ENCODE assay signal across 8 cellular contexts in genomic region chr18:37565138-37565984, GRCh38. TPM values are rescaled to one million over a fixed set of nuclear protein-coding genes. Genes with fewer than 3 reads are reported as not detected.
A peak's percentile ranks its signal among the peaks of the same experiment; 100 is the strongest.
DNase-seq lines count a peak whose midpoint lies in the region; ATAC-seq and TF ChIP-seq lines count a peak whose summit lies in the region.

Gene CELF4 (minus strand): TSS chr18:37565798.

- no peak for DNase-seq in activated CD4-positive, alpha-beta T cell treated with anti-CD3 and anti-CD28 coated beads, Interleukin-2, amount 10 ng/mL, durations not matched to agents 24 days and 14 days
- no peak for DNase-seq in activated CD4-positive, alpha-beta T cell treated with anti-CD3 and anti-CD28 coated beads for 48 hours
- DNase-seq in NCI-H774 (lab: John Stamatoyannopoulos, UW) (peak; percentile 72), endothelial cell (ENCODE audit: low spot score) (peak; percentile 33)
- DNase-seq in naive thymus-derived CD4-positive, alpha-beta T cell: no peak

- H3K4me1 ChIP-seq in naive thymus-derived CD4-positive, alpha-beta T cell (ENCODE audit: control insufficient read depth in 2 of 2, insufficient read depth in 2 of 2, low read length in 2 of 2): no peaks in the 10 kb centered on the region

- H3K36me3 ChIP-seq in naive thymus-derived CD4-positive, alpha-beta T cell (ENCODE audit: control insufficient read depth in 2 of 3, insufficient read depth in 3 of 3, low read length in 3 of 3): no peaks in the 10 kb centered on the region

- peaks cover 3% of the 10 kb centered on the region for H3K36me3 Mint-ChIP-seq in activated CD4-positive, alpha-beta T cell treated with anti-CD3 and anti-CD28 coated beads, Interleukin-2, amount 10 ng/mL, durations not matched to agents 24 days and 14 days (ENCODE audit: low read depth)
- H3K36me3 Mint-ChIP-seq in endothelial cell (ENCODE audit: low read depth, unreplicated experiment): no peaks in the 10 kb centered on the region
- H3K36me3 Mint-ChIP-seq in naive thymus-derived CD4-positive, alpha-beta T cell: peaks cover 0 to 6% (median 0%) of the 10 kb centered on the region in 5 donors

- ATAC-seq in naive thymus-derived CD4-positive, alpha-beta T cell: no peak
- no peak for ATAC-seq in HG02623 (IDR thresholded peaks at IDR 0.05; ENCODE audit: unreplicated experiment)
- no peak for ATAC-seq in GM19324 (IDR thresholded peaks at IDR 0.05; ENCODE audit: low FRiP score, unreplicated experiment)
- ATAC-seq in HG03175 (IDR thresholded peaks at IDR 0.05; ENCODE audit: unreplicated experiment): no peak

- H3K27me3 Mint-ChIP-seq in activated CD4-positive, alpha-beta T cell treated with anti-CD3 and anti-CD28 coated beads, Interleukin-2, amount 10 ng/mL, durations not matched to agents 24 days and 14 days: peaks cover 62% of the 10 kb centered on the region
- peaks cover 11% of the 10 kb centered on the region for H3K27me3 Mint-ChIP-seq in endothelial cell (ENCODE audit: unreplicated experiment)
- H3K27me3 Mint-ChIP-seq in naive thymus-derived CD4-positive, alpha-beta T cell: peaks cover 60 to 79% (median 71%) of the 10 kb centered on the region in 5 donors

- H3K27me3 ChIP-seq in naive thymus-derived CD4-positive, alpha-beta T cell (ENCODE audit: control insufficient read depth in 2 of 2, insufficient read depth in 2 of 2, low read length in 2 of 2): peaks cover 0 to 3% of the 10 kb centered on the region in 2 donors

- no peak within 1 kb of the TSS for H3K4me3 ChIP-seq in naive thymus-derived CD4-positive, alpha-beta T cell (ENCODE audit: low read length)

- peaks cover 2% of the 10 kb centered on the region for H3K4me1 Mint-ChIP-seq in activated CD4-positive, alpha-beta T cell treated with anti-CD3 and anti-CD28 coated beads, Interleukin-2, amount 10 ng/mL, durations not matched to agents 24 days and 14 days
- H3K4me1 Mint-ChIP-seq in endothelial cell (ENCODE audit: unreplicated experiment): peaks cover 7% of the 10 kb centered on the region
- peaks cover 5 to 23% (median 18%) of the 10 kb centered on the region in 7 donors for H3K4me1 Mint-ChIP-seq in naive thymus-derived CD4-positive, alpha-beta T cell

- no peak within 1 kb of the TSS for H3K27ac ChIP-seq in naive thymus-derived CD4-positive, alpha-beta T cell (ENCODE audit: low read depth, low read length)

- TF ChIP-seq CTCF in endothelial cell (IDR thresholded peaks at IDR 0.05; ENCODE audit: unreplicated experiment): no peak

- no peaks in the 10 kb centered on the region for H3K9me3 ChIP-seq in naive thymus-derived CD4-positive, alpha-beta T cell (ENCODE audit: control insufficient read depth in 2 of 3, low read length in 3 of 3)

- intact Hi-C loops in activated CD4-positive, alpha-beta T cell treated with anti-CD3 and anti-CD28 coated beads, Interleukin-2, amount 10 ng/mL, durations not matched to agents 24 days and 14 days (cut with micrococcal nuclease): no loop called here
- intact Hi-C loops in naive thymus-derived CD4-positive, alpha-beta T cell (cut with micrococcal nuclease): no loop called here

- CTCF ChIA-PET in naive thymus-derived CD4-positive, alpha-beta T cell (lab: Charles Lee): no interaction called here

- H3K9me3 Mint-ChIP-seq in activated CD4-positive, alpha-beta T cell treated with anti-CD3 and anti-CD28 coated beads, Interleukin-2, amount 10 ng/mL, durations not matched to agents 24 days and 14 days: no peaks in the 10 kb centered on the region
- no peaks in the 10 kb centered on the region for H3K9me3 Mint-ChIP-seq in endothelial cell (ENCODE audit: unreplicated experiment)
- peaks cover 0 to 16% (median 0%) of the 10 kb centered on the region in 11 donors for H3K9me3 Mint-ChIP-seq in naive thymus-derived CD4-positive, alpha-beta T cell

- H3K4me3 Mint-ChIP-seq in activated CD4-positive, alpha-beta T cell treated with anti-CD3 and anti-CD28 coated beads, Interleukin-2, amount 10 ng/mL, durations not matched to agents 24 days and 14 days: peak within 1 kb of the TSS; percentile 41
- H3K4me3 Mint-ChIP-seq in endothelial cell (ENCODE audit: unreplicated experiment): peak within 1 kb of the TSS; percentile 91
- H3K4me3 Mint-ChIP-seq in naive thymus-derived CD4-positive, alpha-beta T cell: peak within 1 kb of the TSS; percentile 19 to 77 (median 60)

- no peak within 1 kb of the TSS for H3K27ac Mint-ChIP-seq in activated CD4-positive, alpha-beta T cell treated with anti-CD3 and anti-CD28 coated beads, Interleukin-2, amount 10 ng/mL, durations not matched to agents 24 days and 14 days
- peak within 1 kb of the TSS; percentile 70 for H3K27ac Mint-ChIP-seq in endothelial cell (ENCODE audit: unreplicated experiment)
- no peak within 1 kb of the TSS for H3K27ac Mint-ChIP-seq in naive thymus-derived CD4-positive, alpha-beta T cell

- POLR2A ChIA-PET in naive thymus-derived CD4-positive, alpha-beta T cell (lab: Charles Lee): no interaction called here

RNA-seq across cellular contexts. Expression of gene CELF4, which starts in this region (rescaled TPM):
- total RNA-seq in activated CD4-positive, alpha-beta T cell treated with anti-CD3 and anti-CD28 coated beads, Interleukin-2, amount 10 ng/mL, durations not matched to agents 24 days and 14 days: not detected in 2 replicates
- 0.44 TPM for total RNA-seq in endothelial cell (ENCODE audit: unreplicated experiment)
- not detected for total RNA-seq in naive thymus-derived CD4-positive, alpha-beta T cell
- polyA plus RNA-seq in naive thymus-derived CD4-positive, alpha-beta T cell: under 1 TPM in 1 of 2 donors, not detected in 1; 0.20 TPM

Comparison
In these comparisons a context has a peak if more than half of its experiments do, and no peak if none do; other contexts are left out.
1. Peak in DNase-seq in endothelial cell; RNA of the gene not detected or under 1 TPM.
2. H3K4me3 Mint-ChIP-seq: peak in every context shown above with its lines; median percentile 91 in endothelial cell; 60 in naive thymus-derived CD4-positive, alpha-beta T cell; 41 in activated CD4-positive, alpha-beta T cell treated with anti-CD3 and anti-CD28 coated beads, Interleukin-2, amount 10 ng/mL, durations not matched to agents 24 days and 14 days.